Comparison of ENCODE assay signal across 14 cellular contexts in genomic region chr9:124410321-124410913, GRCh38. TPM values are rescaled to one million over a fixed set of nuclear protein-coding genes. Genes with fewer than 3 reads are reported as not detected.
DNase-seq lines count a peak whose midpoint lies in the region; ATAC-seq and TF ChIP-seq lines count a peak whose summit lies in the region.
"Had no signal": no experiment of that assay in that cellular context is flagged by ENCODE, and none has a peak within 500 bp of the region (broad histone marks: within the 10 kb centered on the region; RNA-seq: fewer than 3 reads in every experiment).

No MANE protein-coding gene starts in this region.

- H3K27ac ChIP-seq in WERI-Rb-1, result no peak overlapping the region
- H3K27ac ChIP-seq: esophagus squamous epithelium, Peyer's patch, spleen had no signal

- no peak for TF ChIP-seq POLR2A in NB4 (IDR thresholded peaks at IDR 0.05; ENCODE audit: extremely low read depth, insufficient read length)

- H3K4me3 ChIP-seq in NB4 (ENCODE audit: low read depth, low read length), result no peak overlapping the region
- H3K4me3 ChIP-seq in epithelial cell of esophagus (ENCODE audit: low read length), result no peak overlapping the region
- peak overlapping the region; percentile 20 for H3K4me3 ChIP-seq in skeletal muscle satellite cell (ENCODE audit: low read length)
- no peak overlapping the region for H3K4me3 ChIP-seq in WERI-Rb-1 (ENCODE audit: low read depth, low read length)
- H3K4me3 ChIP-seq: esophagus squamous epithelium, Peyer's patch, spleen had no signal

- peaks cover under 1% of the 10 kb centered on the region for H3K9me3 Mint-ChIP-seq in activated CD4-positive, alpha-beta memory T cell treated with anti-CD3 and anti-CD28 coated beads for 36 hours
- H3K9me3 Mint-ChIP-seq in activated CD4-positive, alpha-beta memory T cell treated with anti-CD3 and anti-CD28 coated beads, Interleukin-2, amount 10 ng/mL, durations not matched to agents 7 days and 5 days, result peaks cover under 1% of the 10 kb centered on the region

- peak overlapping the region; percentile 45 for H3K27ac Mint-ChIP-seq in activated CD4-positive, alpha-beta memory T cell treated with anti-CD3 and anti-CD28 coated beads for 36 hours
- H3K27ac Mint-ChIP-seq in activated CD4-positive, alpha-beta memory T cell treated with anti-CD3 and anti-CD28 coated beads, Interleukin-2, amount 10 ng/mL, durations not matched to agents 7 days and 5 days, result no peak overlapping the region
- H3K27ac Mint-ChIP-seq: CD4-positive, CD25-positive, alpha-beta regulatory T cell had no signal

- CTCF ChIA-PET in activated CD4-positive, alpha-beta memory T cell treated with anti-CD3 and anti-CD28 coated beads for 36 hours (lab: Charles Lee), result interaction anchor here (0.7 to 3.2 kb wide), 12 partner anchors 8 to 284 kb away, joined by 3 to 15 read pairs (median 4); no protein-coding TSS in a partner anchor
- CTCF ChIA-PET in activated CD4-positive, alpha-beta memory T cell treated with anti-CD3 and anti-CD28 coated beads, Interleukin-2, amount 10 ng/mL, durations not matched to agents 7 days and 5 days (lab: Charles Lee), result interaction anchor here (0.6 to 1.8 kb wide), 13 partner anchors 9 to 284 kb away, joined by 3 to 15 read pairs (median 4); no protein-coding TSS in a partner anchor

- peak overlapping the region; percentile 79 for H3K9ac ChIP-seq in skeletal muscle satellite cell (ENCODE audit: low read depth, low read length)

- no peak for DNase-seq in activated CD4-positive, alpha-beta memory T cell treated with anti-CD3 and anti-CD28 coated beads for 36 hours
- no peak for DNase-seq in activated CD4-positive, alpha-beta memory T cell treated with anti-CD3 and anti-CD28 coated beads, Interleukin-2, amount 10 ng/mL, durations not matched to agents 7 days and 5 days
- DNase-seq in NB4 (ENCODE audit: low read depth) (no peak), epithelial cell of esophagus (ENCODE audit: low read depth) (no peak), WERI-Rb-1 (no peak)
- DNase-seq: activated CD4-positive, alpha-beta T cell treated with anti-CD3 and anti-CD28 coated beads for 48 hours; esophagus squamous epithelium; Peyer's patch; spleen; stimulated activated naive CD4-positive, alpha-beta T cell treated with Interleukin-2 at 50 U/mL for 16 hours had no signal

- no peak overlapping the region for H3K4me3 Mint-ChIP-seq in activated CD4-positive, alpha-beta memory T cell treated with anti-CD3 and anti-CD28 coated beads for 36 hours
- no peak overlapping the region for H3K4me3 Mint-ChIP-seq in activated CD4-positive, alpha-beta memory T cell treated with anti-CD3 and anti-CD28 coated beads, Interleukin-2, amount 10 ng/mL, durations not matched to agents 7 days and 5 days

- peaks cover 37% of the 10 kb centered on the region for H3K4me1 Mint-ChIP-seq in activated CD4-positive, alpha-beta memory T cell treated with anti-CD3 and anti-CD28 coated beads for 36 hours (ENCODE audit: low read depth)
- peaks cover 46% of the 10 kb centered on the region for H3K4me1 Mint-ChIP-seq in activated CD4-positive, alpha-beta memory T cell treated with anti-CD3 and anti-CD28 coated beads, Interleukin-2, amount 10 ng/mL, durations not matched to agents 7 days and 5 days

- POLR2A ChIA-PET in activated CD4-positive, alpha-beta memory T cell treated with anti-CD3 and anti-CD28 coated beads for 36 hours (lab: Charles Lee), result no interaction called here
- POLR2A ChIA-PET in activated CD4-positive, alpha-beta memory T cell treated with anti-CD3 and anti-CD28 coated beads, Interleukin-2, amount 10 ng/mL, durations not matched to agents 7 days and 5 days (lab: Charles Lee), result no interaction called here

- intact Hi-C loops in activated CD4-positive, alpha-beta memory T cell treated with anti-CD3 and anti-CD28 coated beads for 36 hours (cut with micrococcal nuclease), result loop anchor here (10.0 kb wide), 1 partner anchor 476 kb away; the partner anchor contains the start of gene DENND1A

- peaks cover 72% of the 10 kb centered on the region for H3K36me3 ChIP-seq in skeletal muscle satellite cell (ENCODE audit: insufficient read depth, low read length)
- H3K36me3 ChIP-seq in WERI-Rb-1, result peaks cover 85% of the 10 kb centered on the region

- peak overlapping the region; percentile 61 for H3K4me2 ChIP-seq in skeletal muscle satellite cell (ENCODE audit: low read length)

- H3K27me3 Mint-ChIP-seq in activated CD4-positive, alpha-beta memory T cell treated with anti-CD3 and anti-CD28 coated beads for 36 hours, result no peaks in the 10 kb centered on the region
- H3K27me3 Mint-ChIP-seq in activated CD4-positive, alpha-beta memory T cell treated with anti-CD3 and anti-CD28 coated beads, Interleukin-2, amount 10 ng/mL, durations not matched to agents 7 days and 5 days, result no peaks in the 10 kb centered on the region
- H3K27me3 Mint-ChIP-seq: CD4-positive, CD25-positive, alpha-beta regulatory T cell had no signal

- ATAC-seq in GM21786 (IDR thresholded peaks at IDR 0.05; ENCODE audit: unreplicated experiment) (no peak), GM21381 (IDR thresholded peaks at IDR 0.05; ENCODE audit: unreplicated experiment) (no peak)

- H3K36me3 Mint-ChIP-seq in activated CD4-positive, alpha-beta memory T cell treated with anti-CD3 and anti-CD28 coated beads for 36 hours, result peaks cover 58% of the 10 kb centered on the region
- peaks cover 71% of the 10 kb centered on the region for H3K36me3 Mint-ChIP-seq in activated CD4-positive, alpha-beta memory T cell treated with anti-CD3 and anti-CD28 coated beads, Interleukin-2, amount 10 ng/mL, durations not matched to agents 7 days and 5 days (ENCODE audit: low read depth)

- H3K9me3 ChIP-seq in skeletal muscle satellite cell (replicated peaks; ENCODE audit: low read length) (no peaks in the 10 kb centered on the region), WERI-Rb-1 (ENCODE audit: severe bottlenecking) (no peaks in the 10 kb centered on the region)
- H3K9me3 ChIP-seq: esophagus squamous epithelium, Peyer's patch, spleen had no signal

- H3K27me3 ChIP-seq in skeletal muscle satellite cell (ENCODE audit: control insufficient read depth, insufficient read depth, low read length) (no peaks in the 10 kb centered on the region), WERI-Rb-1 (ENCODE audit: insufficient read depth, low read depth, severe bottlenecking) (no peaks in the 10 kb centered on the region)
- H3K27me3 ChIP-seq: esophagus squamous epithelium, Peyer's patch, spleen had no signal

- H3K4me1 ChIP-seq in skeletal muscle satellite cell (ENCODE audit: control insufficient read depth, insufficient read depth, low read length), result peaks cover 61% of the 10 kb centered on the region

- peak; percentile 19 for TF ChIP-seq CTCF in NB4 (IDR thresholded peaks at IDR 0.05; ENCODE audit: low read depth, low read length)
- peak; percentile 20 for TF ChIP-seq CTCF in epithelial cell of esophagus (IDR thresholded peaks at IDR 0.05; ENCODE audit: insufficient read depth, low read depth, low read length, missing control alignments)
- TF ChIP-seq CTCF in WERI-Rb-1 (IDR thresholded peaks at IDR 0.05; ENCODE audit: low read depth, low read length), result no peak

RNA-seq across cellular contexts. Expression of gene PSMB7, which starts 4.8 kb away (rescaled TPM):
- 100 to 1,000 TPM; 156 TPM for total RNA-seq in activated CD4-positive, alpha-beta memory T cell treated with anti-CD3 and anti-CD28 coated beads for 36 hours
- total RNA-seq in activated CD4-positive, alpha-beta memory T cell treated with anti-CD3 and anti-CD28 coated beads, Interleukin-2, amount 10 ng/mL, durations not matched to agents 7 days and 5 days, result 100 to 1,000 TPM; 113 to 120 TPM
- 244 and 299 TPM in 2 replicates for total RNA-seq in skeletal muscle satellite cell (2012; rRNA removed)

RNA-seq across cellular contexts. Expression of gene ADGRD2, which starts 39.8 kb away (rescaled TPM):
- not detected for total RNA-seq in activated CD4-positive, alpha-beta memory T cell treated with anti-CD3 and anti-CD28 coated beads for 36 hours
- total RNA-seq in activated CD4-positive, alpha-beta memory T cell treated with anti-CD3 and anti-CD28 coated beads, Interleukin-2, amount 10 ng/mL, durations not matched to agents 7 days and 5 days, result not detected
- total RNA-seq in skeletal muscle satellite cell (2012; rRNA removed), result not detected in 2 replicates
- total RNA-seq: CD4-positive, CD25-positive, alpha-beta regulatory T cell; Peyer's patch had no signal
